In the genomic region with DNA sequence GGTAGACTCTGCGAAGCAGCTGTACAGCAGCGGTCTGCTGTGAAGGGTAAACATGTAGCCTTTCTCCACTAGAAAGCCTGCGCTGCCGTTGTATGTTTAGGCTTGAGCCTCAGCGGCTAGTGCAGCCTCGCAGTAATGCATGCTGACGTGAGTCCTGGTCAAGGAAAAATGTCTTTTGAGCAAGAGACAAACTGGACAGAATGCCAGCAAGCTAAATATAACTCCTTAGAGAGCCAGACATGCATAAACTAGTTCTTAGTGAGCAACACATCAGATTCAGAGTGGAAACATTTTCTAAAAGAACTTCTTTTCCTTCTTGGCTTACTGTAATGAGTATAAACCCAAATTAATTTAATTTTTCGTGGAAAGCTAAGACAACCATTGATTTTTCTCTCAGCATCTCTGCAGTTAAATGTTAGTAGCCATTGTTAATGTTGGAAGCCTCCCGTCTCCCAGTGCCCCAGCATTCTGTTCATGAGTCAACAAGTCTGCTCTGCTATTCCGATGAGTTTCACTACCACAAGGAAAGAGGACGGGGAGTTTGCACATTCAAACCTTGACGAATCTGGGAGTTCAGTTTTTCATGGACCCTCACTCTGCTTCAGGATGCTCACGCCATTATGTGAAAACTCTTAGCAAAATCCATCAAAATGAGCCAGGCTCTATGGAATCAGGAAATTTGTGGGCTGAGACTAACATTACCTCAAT, we compare ENCODE assay signal across 9 cellular contexts. TPM values are rescaled to one million over a fixed set of nuclear protein-coding genes. Genes with fewer than 3 reads are reported as not detected.
A peak's percentile ranks its signal among the peaks of the same experiment; 100 is the strongest.
DNase-seq lines count a peak whose midpoint lies in the region; ATAC-seq and TF ChIP-seq lines count a peak whose summit lies in the region.
"Had no signal": no experiment of that assay in that cellular context is flagged by ENCODE, and none has a peak within 500 bp of the region (broad histone marks: within the 10 kb centered on the region; RNA-seq: fewer than 3 reads in every experiment).

No MANE protein-coding gene starts in this region.

- H3K4me2 ChIP-seq in parathyroid adenoma (ENCODE audit: low read length): peak overlapping the region; percentile 35

- peaks cover 16% of the 10 kb centered on the region for H3K4me1 Mint-ChIP-seq in stimulated activated effector memory CD8-positive, alpha-beta T cell treated with anti-CD3 and anti-CD28 coated beads, Interleukin-12 subunit alpha, Interleukin-12 subunit beta, amount 100 ng/mL, for 72 hours

- H3K9me3 ChIP-seq in parathyroid adenoma (ENCODE audit: control insufficient read depth, low read length) (no peaks in the 10 kb centered on the region), A673 (ENCODE audit: low read depth, low read length, poor library complexity, severe bottlenecking) (no peaks in the 10 kb centered on the region)

- DNase-seq in Ammon's horn (ENCODE audit: low spot score) (peak; percentile 78), head of caudate nucleus (peak in 32 of 42 donors; percentile 28 to 84 (median 58)), A673 (ENCODE audit: low spot score) (no peak), KBM-7 (no peak)
- no peak for DNase-seq in stimulated activated effector memory CD8-positive, alpha-beta T cell treated with anti-CD3 and anti-CD28 coated beads, Interleukin-12 subunit alpha, Interleukin-12 subunit beta, amount 100 ng/mL, for 72 hours (ENCODE audit: low spot score in 2 of 2)
- DNase-seq: activated CD4-positive, alpha-beta T cell treated with anti-CD3 and anti-CD28 coated beads, Interleukin-2, amount 50 U/mL, for 1 hour had no signal

- peak overlapping the region; percentile 8 for H2AFZ ChIP-seq in parathyroid adenoma

- H3K36me3 ChIP-seq in parathyroid adenoma (ENCODE audit: control insufficient read depth, insufficient read depth, low read length) (no peaks in the 10 kb centered on the region), A673 (ENCODE audit: insufficient read depth, low read length, poor library complexity, severe bottlenecking) (no peaks in the 10 kb centered on the region)

- TF ChIP-seq CTCF in parathyroid adenoma (IDR thresholded peaks at IDR 0.05) (no peak), A673 (conservative IDR thresholded peaks at IDR 0.05; ENCODE audit: low read depth, low read length) (no peak)

- CTCF ChIA-PET in A673 (lab: Charles Lee): no interaction called here

- POLR2A ChIA-PET in A673 (lab: Charles Lee; ENCODE audit: low non-redundant PET): no interaction called here

- H3K27ac Mint-ChIP-seq in stimulated activated effector memory CD8-positive, alpha-beta T cell treated with anti-CD3 and anti-CD28 coated beads, Interleukin-12 subunit alpha, Interleukin-12 subunit beta, amount 100 ng/mL, for 72 hours: no peak overlapping the region

- H3K4me1 ChIP-seq in parathyroid adenoma (peaks cover 10% of the 10 kb centered on the region), A673 (ENCODE audit: insufficient read depth, low read length, poor library complexity, severe bottlenecking) (no peaks in the 10 kb centered on the region)

- no peak overlapping the region for H3K4me3 ChIP-seq in parathyroid adenoma (ENCODE audit: low read depth, low read length)
- H3K4me3 ChIP-seq in A673 (ENCODE audit: low read depth, low read length, poor library complexity, severe bottlenecking): no peak overlapping the region

- H3K27me3 ChIP-seq in parathyroid adenoma (ENCODE audit: control insufficient read depth, insufficient read depth, low read length): no peaks in the 10 kb centered on the region
- peaks cover 26% of the 10 kb centered on the region for H3K27me3 ChIP-seq in A673 (replicated peaks; ENCODE audit: insufficient read depth, low read depth, low read length, poor library complexity)

- in situ Hi-C loops in KBM-7 (cut with MboI; ENCODE audit: low pct_unique_long_range_greater_than_20kb, low sequenced_read_pairs): no loop called here

- intact Hi-C loops in head of caudate nucleus (cut with DNase I) (no loop called here), A673 (cut with micrococcal nuclease; ENCODE audit: unreplicated experiment) (no loop called here)

- ATAC-seq in activated CD4-positive, CD25-positive, alpha-beta regulatory T cell treated with anti-CD3 and anti-CD28 coated beads, Interleukin-2, amount 50 U/mL, for 24 hours: no peak
- no peak for ATAC-seq in stimulated activated effector memory CD8-positive, alpha-beta T cell treated with anti-CD3 and anti-CD28 coated beads, Interleukin-12 subunit alpha, Interleukin-12 subunit beta, amount 100 ng/mL, for 72 hours

- H3K4me3 Mint-ChIP-seq in stimulated activated effector memory CD8-positive, alpha-beta T cell treated with anti-CD3 and anti-CD28 coated beads, Interleukin-12 subunit alpha, Interleukin-12 subunit beta, amount 100 ng/mL, for 72 hours: no peak overlapping the region

- no peaks in the 10 kb centered on the region for H3K79me2 ChIP-seq in parathyroid adenoma

- H3K9me3 Mint-ChIP-seq in stimulated activated effector memory CD8-positive, alpha-beta T cell treated with anti-CD3 and anti-CD28 coated beads, Interleukin-12 subunit alpha, Interleukin-12 subunit beta, amount 100 ng/mL, for 72 hours: no peaks in the 10 kb centered on the region

- H3K9ac ChIP-seq in parathyroid adenoma: no peak overlapping the region

- BruUV-seq in A673 (replicated peaks; lab: Mats Ljungman, UMichigan): no TSS peak

- H3K27ac ChIP-seq in angular gyrus (ENCODE audit: low read depth, low read length): peak overlapping the region; percentile 99
- H3K27ac ChIP-seq in parathyroid adenoma: peak overlapping the region; percentile 55
- no peak overlapping the region for H3K27ac ChIP-seq in A673 (ENCODE audit: low read depth, low read length, poor library complexity, severe bottlenecking)

- no peaks in the 10 kb centered on the region for H3K36me3 Mint-ChIP-seq in stimulated activated effector memory CD8-positive, alpha-beta T cell treated with anti-CD3 and anti-CD28 coated beads, Interleukin-12 subunit alpha, Interleukin-12 subunit beta, amount 100 ng/mL, for 72 hours

RNA-seq across cellular contexts. Expression of a gene that starts 51.4 kb away (rescaled TPM):
- 9.0 and 14.5 TPM in 2 replicates for total RNA-seq in A673 (2021)

Comparison
In these comparisons a context has a peak if more than half of its experiments do, and no peak if none do; other contexts are left out.
1. DNase-seq: peak in Ammon's horn (single experiment) and head of caudate nucleus (32 of 42); none in A673 (single experiment), stimulated activated effector memory CD8-positive, alpha-beta T cell treated with anti-CD3 and anti-CD28 coated beads, Interleukin-12 subunit alpha, Interleukin-12 subunit beta, amount 100 ng/mL, for 72 hours (0 of 2) and KBM-7 (single experiment).